8 cellular contexts compared by ENCODE assay signal in the genomic region with DNA sequence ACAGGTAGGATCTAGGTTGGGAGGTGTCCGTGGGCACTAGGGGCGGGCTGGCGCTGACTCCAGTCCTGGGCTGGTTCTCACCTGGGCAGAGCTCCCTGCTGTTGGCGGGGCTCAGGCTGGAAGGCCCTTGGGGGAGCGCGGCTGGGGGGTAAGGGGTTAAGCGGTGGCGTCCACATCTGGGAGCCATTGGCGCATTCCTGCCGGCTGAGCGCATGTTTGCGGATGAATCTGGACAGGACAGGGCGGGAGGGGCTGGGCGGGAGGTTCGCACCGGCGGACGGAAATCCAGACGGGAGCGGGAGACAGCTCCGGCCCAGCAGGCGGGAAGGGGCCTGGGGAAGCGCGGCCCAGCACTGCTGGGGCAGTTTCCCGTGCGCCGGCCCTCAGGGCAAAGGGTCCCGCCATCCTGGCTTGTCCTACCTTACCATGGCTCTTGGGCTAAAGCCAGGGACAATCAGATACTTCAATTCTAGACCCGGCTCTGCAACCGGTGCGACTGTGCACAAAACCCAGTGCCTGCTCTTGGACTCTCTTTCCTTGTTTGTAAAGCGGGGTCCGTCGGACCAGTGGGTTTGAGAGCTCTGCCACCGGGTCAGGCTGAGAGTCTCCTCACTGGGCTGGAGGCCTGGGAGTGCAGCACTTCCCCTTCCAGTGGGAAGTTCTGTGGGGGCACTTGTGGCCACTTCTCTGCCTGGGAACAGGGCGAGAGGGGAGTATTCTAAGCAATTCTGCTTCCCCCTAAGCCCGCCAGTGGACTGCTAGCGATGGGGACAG. TPM values are rescaled to one million over a fixed set of nuclear protein-coding genes. Genes with fewer than 3 reads are reported as not detected.
DNase-seq lines count a peak whose midpoint lies in the region; ATAC-seq and TF ChIP-seq lines count a peak whose summit lies in the region.

No MANE protein-coding gene starts in this region.

- no peaks in the 10 kb centered on the region for H3K9me3 ChIP-seq in CD8-positive, alpha-beta memory T cell (ENCODE audit: low read length)
- H3K9me3 ChIP-seq in mammary epithelial cell (replicated peaks; ENCODE audit: insufficient read depth, low read length) (no peaks in the 10 kb centered on the region), subcutaneous abdominal adipose tissue (ENCODE audit: control insufficient read depth in 5 of 5, low read length in 5 of 5) (no peaks in the 10 kb centered on the region)

- CTCF ChIA-PET in CD8-positive, alpha-beta memory T cell (lab: Charles Lee), result interaction anchor here (0.5 to 8.0 kb wide), 10 partner anchors 10 to 841 kb away, joined by 3 to 83 read pairs (median 6); a partner anchor contains a TSS
- CTCF ChIA-PET in mammary epithelial cell (lab: Charles Lee; ENCODE audit: low non-redundant PET), result interaction anchor here (0.6 to 0.7 kb wide), 3 partner anchors 14 to 29 kb away, joined by 4 to 14 read pairs (median 6); no protein-coding TSS in a partner anchor

- WGBS in mammary epithelial cell (ENCODE audit: low coverage, missing lambda C conversion rate), result 3% methylated on average over 13 of the region's 38 CpGs

- no peaks in the 10 kb centered on the region for H3K27me3 ChIP-seq in CD8-positive, alpha-beta memory T cell (ENCODE audit: insufficient read depth, low read length, poor library complexity, severe bottlenecking)
- no peaks in the 10 kb centered on the region for H3K27me3 ChIP-seq in mammary epithelial cell (ENCODE audit: insufficient read depth, low read length)
- H3K27me3 ChIP-seq in subcutaneous abdominal adipose tissue (ENCODE audit: control insufficient read depth in 5 of 5, insufficient read depth in 4 of 5, low read length in 5 of 5), result peaks cover 0 to 4% (median 0%) of the 10 kb centered on the region in 5 donors

- peaks cover 43 to 77% (median 76%) of the 10 kb centered on the region in 3 donors for H3K4me1 Mint-ChIP-seq in CD8-positive, alpha-beta memory T cell

- H3K9ac ChIP-seq in mammary epithelial cell (ENCODE audit: insufficient read depth, low read length) (peak overlapping the region; percentile 64), subcutaneous abdominal adipose tissue (ENCODE audit: low read length in 5 of 5) (peak overlapping the region; percentile 35 to 76 (median 46))

- no peaks in the 10 kb centered on the region for H4K20me1 ChIP-seq in mammary epithelial cell (ENCODE audit: insufficient read depth, low read length)

- no peak for DNase-seq in CD8-positive, alpha-beta memory T cell
- peak; percentile 65 for DNase-seq in LHCN-M2 (ENCODE audit: low read depth)
- peak; percentile 69 for DNase-seq in mammary epithelial cell
- DNase-seq in kidney tubule cell (ENCODE audit: low spot score), result peak; percentile 81
- no peak for DNase-seq in globus pallidus (ENCODE audit: low spot score)

- no peaks in the 10 kb centered on the region for H3K27me3 Mint-ChIP-seq in CD8-positive, alpha-beta memory T cell

- dilution Hi-C loops in mammary epithelial cell (cut with HindIII; ENCODE audit: low sequenced_read_pairs), result loop anchor here (5.0 kb wide), 2 partner anchors 49 to 226 kb away; no protein-coding TSS in a partner anchor

- H3K4me1 ChIP-seq in CD8-positive, alpha-beta memory T cell (ENCODE audit: insufficient read depth, low read length), result peaks cover 66% of the 10 kb centered on the region
- peaks cover 75% of the 10 kb centered on the region for H3K4me1 ChIP-seq in mammary epithelial cell (ENCODE audit: insufficient read depth, low read length)
- peaks cover 38 to 93% (median 86%) of the 10 kb centered on the region in 5 donors for H3K4me1 ChIP-seq in subcutaneous abdominal adipose tissue (ENCODE audit: control insufficient read depth in 5 of 5, insufficient read depth in 5 of 5, low read length in 5 of 5)

- ATAC-seq in HG03571 (IDR thresholded peaks at IDR 0.05; ENCODE audit: unreplicated experiment) (no peak), HG03432 (IDR thresholded peaks at IDR 0.05; ENCODE audit: unreplicated experiment) (no peak)

- in situ Hi-C loops in mammary epithelial cell (cut with MboI; ENCODE audit: low sequenced_read_pairs in 2 of 2), result no loop called here

- H3K36me3 ChIP-seq in CD8-positive, alpha-beta memory T cell (ENCODE audit: insufficient read depth, low read length), result no peaks in the 10 kb centered on the region
- H3K36me3 ChIP-seq in mammary epithelial cell (ENCODE audit: insufficient read depth, low read length) (no peaks in the 10 kb centered on the region), subcutaneous abdominal adipose tissue (ENCODE audit: control insufficient read depth in 5 of 5, insufficient read depth in 5 of 5, low read length in 5 of 5) (no peaks in the 10 kb centered on the region)

- peak overlapping the region; percentile 51 for H2AFZ ChIP-seq in mammary epithelial cell (ENCODE audit: low read depth, low read length)

- H3K36me3 Mint-ChIP-seq in CD8-positive, alpha-beta memory T cell, result peaks cover 0 to 10% (median 0%) of the 10 kb centered on the region in 3 donors

- no TSS peak for BruUV-seq in mammary epithelial cell (replicated peaks; lab: Mats Ljungman, UMichigan)

- peak overlapping the region; percentile 47 to 100 (median 98) for H3K27ac Mint-ChIP-seq in CD8-positive, alpha-beta memory T cell

- H3K27ac ChIP-seq in CD8-positive, alpha-beta memory T cell (ENCODE audit: low read depth, low read length), result no peak overlapping the region
- peak overlapping the region; percentile 72 for H3K27ac ChIP-seq in mammary epithelial cell (ENCODE audit: insufficient read depth, low read depth, low read length)
- H3K27ac ChIP-seq in subcutaneous abdominal adipose tissue (ENCODE audit: low read depth, low read length), result peak overlapping the region; percentile 88

- TF ChIP-seq CTCF in mammary epithelial cell (conservative IDR thresholded peaks at IDR 0.05 in 1 of 2, IDR thresholded peaks at IDR 0.05 in 1 of 2; ENCODE audit: extremely low read depth in 1 of 2, insufficient read depth in 1 of 2, low read depth in 1 of 2, low read length in 2 of 2), result peak in 1 of 2 donors; percentile 7

- H3K9me3 Mint-ChIP-seq in CD8-positive, alpha-beta memory T cell, result no peaks in the 10 kb centered on the region

- peak overlapping the region; percentile 92 for H3K4me3 ChIP-seq in CD8-positive, alpha-beta memory T cell (ENCODE audit: low read length)
- H3K4me3 ChIP-seq in mammary epithelial cell (replicated peaks in 1 of 3; ENCODE audit: insufficient read depth in 1 of 3, low read depth in 2 of 3, low read length in 3 of 3), result peak overlapping the region; percentile 4 to 81 (median 76)
- H3K4me3 ChIP-seq in subcutaneous abdominal adipose tissue (ENCODE audit: low read depth in 1 of 5, low read length in 5 of 5), result peak overlapping the region; percentile 65 to 90 (median 75)

- peaks cover 37% of the 10 kb centered on the region for H3K79me2 ChIP-seq in mammary epithelial cell (ENCODE audit: insufficient read depth, low read length)

- H3K4me3 Mint-ChIP-seq in CD8-positive, alpha-beta memory T cell, result peak overlapping the region; percentile 86 to 98 (median 98)

- POLR2A ChIA-PET in CD8-positive, alpha-beta memory T cell (lab: Charles Lee), result interaction anchor here (0.6 to 2.9 kb wide), 4 partner anchors 10 to 248 kb away, joined by 3 to 17 read pairs (median 3); no protein-coding TSS in a partner anchor

- H3K4me2 ChIP-seq in mammary epithelial cell (ENCODE audit: insufficient read depth, low read depth, low read length), result peak overlapping the region; percentile 86

- intact Hi-C loops in mammary epithelial cell (cut with micrococcal nuclease), result loop anchor here (1.0 to 10.0 kb wide), 2 partner anchors 33 to 292 kb away; no protein-coding TSS in a partner anchor

RNA-seq across cellular contexts. Expression of a gene that starts 7.8 kb away (rescaled TPM):
- total RNA-seq in CD8-positive, alpha-beta memory T cell, result 10 to 100 TPM; 37.4 to 37.8 TPM
- polyA plus RNA-seq in CD8-positive, alpha-beta memory T cell, result 14.0 TPM
- total RNA-seq in LHCN-M2 (2014; rRNA removed), result 24.2 and 29.6 TPM in 2 replicates
- polyA plus RNA-seq in LHCN-M2 (2012), result 38.8 TPM
- total RNA-seq in mammary epithelial cell, result 10 to 100 TPM; 12.7 to 26.6 TPM
- 6.9 TPM for polyA plus RNA-seq in mammary epithelial cell
- 18.5 TPM for polyA minus RNA-seq in mammary epithelial cell

RNA-seq across cellular contexts. Expression of a gene that starts 29.1 kb away (rescaled TPM):
- total RNA-seq in CD8-positive, alpha-beta memory T cell, result 100 to 1,000 TPM; 107 to 110 TPM
- 0.49 TPM for polyA plus RNA-seq in CD8-positive, alpha-beta memory T cell
- total RNA-seq in LHCN-M2 (2014; rRNA removed) (43.2 and 46.6 TPM in 2 replicates), mammary epithelial cell (10 to 100 TPM in 1 of 2 donors, 1 to 10 TPM in 1; 5.2 to 61.8 TPM)
- 22.5 TPM for polyA plus RNA-seq in LHCN-M2 (2012)
- polyA plus RNA-seq in mammary epithelial cell, result 53.9 TPM
- 22.7 TPM for polyA minus RNA-seq in mammary epithelial cell

RNA-seq across cellular contexts. Expression of a gene that starts 47.8 kb away (rescaled TPM):
- total RNA-seq in CD8-positive, alpha-beta memory T cell, result under 1 TPM in 1 of 2 experiments, not detected in 1; 0.24 TPM
- 0.40 TPM for polyA plus RNA-seq in CD8-positive, alpha-beta memory T cell
- total RNA-seq in LHCN-M2 (2014; rRNA removed) (not detected in 2 replicates), mammary epithelial cell (under 1 TPM in 1 of 2 donors, not detected in 1; 0.67 TPM)
- 0.19 TPM for polyA plus RNA-seq in LHCN-M2 (2012)
- not detected for polyA plus RNA-seq in mammary epithelial cell
- 0.57 TPM for polyA minus RNA-seq in mammary epithelial cell

Comparison
In these comparisons a context has a peak if more than half of its experiments do, and no peak if none do; other contexts are left out.
1. DNase-seq: peak in LHCN-M2 (single experiment), mammary epithelial cell (single experiment) and kidney tubule cell (single experiment); none in CD8-positive, alpha-beta memory T cell (0 of 5) and globus pallidus (single experiment).
2. Peak in every context shown above with its lines, with median percentiles within 50 percentile points of each other: H3K4me3 ChIP-seq.